Comparison of ENCODE assay signal across 8 cellular contexts in genomic region chr1:187073035-187073560, GRCh38.
A peak's percentile ranks its signal among the peaks of the same experiment; 100 is the strongest.
DNase-seq lines count a peak whose midpoint lies in the region; ATAC-seq and TF ChIP-seq lines count a peak whose summit lies in the region.
"Not testable (repeated sequence)": the region's sequence is repeated elsewhere in the genome, so short reads cannot be mapped to it uniquely, and the experiment has no call there.

No MANE protein-coding gene starts in this region.

- H3K36me3 Mint-ChIP-seq in dendritic cell treated with granulocyte-macrophage colony-stimulating factor and Interleukin-4, amounts not matched to agents 40 ng/mL and 50 ng/mL, for 4 days (ENCODE audit: low read depth); natural killer cell: not testable (repeated sequence)

- H3K9me3 ChIP-seq in Peyer's patch, upper lobe of left lung: not testable (repeated sequence)

- H3K4me3 ChIP-seq in GM12864 (ENCODE audit: low read depth, low read length) (peak overlapping the region; percentile 52), Peyer's patch (peak overlapping the region; percentile 16 to 29 (median 18)), upper lobe of left lung (peak overlapping the region in 3 of 4 donors; percentile 2 to 12 (median 3))

- not testable (repeated sequence) for DNase-seq in GM12864 (ENCODE audit: low read depth); natural killer cell; upper lobe of left lung
- peak in 1 of 3 donors; percentile 16 for DNase-seq in Peyer's patch
- DNase-seq in activated T-cell treated with anti-CD3 and anti-CD28 coated beads, Interleukin-2, amount 50 U/mL, for 1 hour: peak; percentile 24

- not testable (repeated sequence) for H3K4me1 Mint-ChIP-seq in dendritic cell treated with granulocyte-macrophage colony-stimulating factor and Interleukin-4, amounts not matched to agents 40 ng/mL and 50 ng/mL, for 4 days (ENCODE audit: low read depth); natural killer cell

- 71 to 93% methylated on average over 9 to 13 of the region's 13 CpGs for WGBS in upper lobe of left lung, 2 donors

- peaks cover 23% of the 10 kb centered on the region for H3K9me3 Mint-ChIP-seq in dendritic cell treated with granulocyte-macrophage colony-stimulating factor and Interleukin-4, amounts not matched to agents 40 ng/mL and 50 ng/mL, for 4 days
- H3K9me3 Mint-ChIP-seq in natural killer cell: not testable (repeated sequence)

- not testable (repeated sequence) for H3K27me3 Mint-ChIP-seq in dendritic cell treated with granulocyte-macrophage colony-stimulating factor and Interleukin-4, amounts not matched to agents 40 ng/mL and 50 ng/mL, for 4 days; natural killer cell (ENCODE audit: low read depth in 2 of 2)

- not testable (repeated sequence) for H3K4me1 ChIP-seq in Peyer's patch, upper lobe of left lung

- peak overlapping the region in 1 of 4 donors; percentile 44 for H3K27ac ChIP-seq in Peyer's patch
- H3K27ac ChIP-seq in upper lobe of left lung: not testable (repeated sequence)

- not testable (repeated sequence) for H3K27me3 ChIP-seq in Peyer's patch, upper lobe of left lung

- not testable (repeated sequence) for TF ChIP-seq CTCF in GM12864 (IDR thresholded peaks at IDR 0.05; ENCODE audit: low read depth, low read length, missing control alignments); Peyer's patch (IDR thresholded peaks at IDR 0.05); natural killer cell (IDR thresholded peaks at IDR 0.05); upper lobe of left lung (IDR thresholded peaks at IDR 0.05)

- TF ChIP-seq POLR2A in Peyer's patch (IDR thresholded peaks at IDR 0.05); upper lobe of left lung (IDR thresholded peaks at IDR 0.05): not testable (repeated sequence)

- peak overlapping the region; percentile 14 for H3K27ac Mint-ChIP-seq in dendritic cell treated with granulocyte-macrophage colony-stimulating factor and Interleukin-4, amounts not matched to agents 40 ng/mL and 50 ng/mL, for 4 days
- H3K27ac Mint-ChIP-seq in natural killer cell: peak overlapping the region; percentile 85 to 86

- intact Hi-C loops in dendritic cell treated with granulocyte-macrophage colony-stimulating factor and Interleukin-4, amounts not matched to agents 40 ng/mL and 50 ng/mL, for 4 days (cut with micrococcal nuclease); natural killer cell (cut with micrococcal nuclease): not testable (repeated sequence)

- H3K4me3 Mint-ChIP-seq in dendritic cell treated with granulocyte-macrophage colony-stimulating factor and Interleukin-4, amounts not matched to agents 40 ng/mL and 50 ng/mL, for 4 days: peak overlapping the region; percentile 75
- peak overlapping the region; percentile 95 for H3K4me3 Mint-ChIP-seq in natural killer cell

- ATAC-seq in GM19452 (IDR thresholded peaks at IDR 0.05; ENCODE audit: unreplicated experiment): peak; percentile 18
- peak; percentile 25 for ATAC-seq in HG02981 (IDR thresholded peaks at IDR 0.05; ENCODE audit: unreplicated experiment)
- ATAC-seq in natural killer cell; upper lobe of left lung (ENCODE audit: low FRiP score in 2 of 2): not testable (repeated sequence)

- H3K36me3 ChIP-seq in Peyer's patch, upper lobe of left lung: not testable (repeated sequence)

- TF ChIP-seq EP300 in upper lobe of left lung (IDR thresholded peaks at IDR 0.05): not testable (repeated sequence)
